In genomic region chr15:25862087-25862468, GRCh38 we compare ENCODE assay signal across 8 cellular contexts. TPM values are rescaled to one million over a fixed set of nuclear protein-coding genes. Genes with fewer than 3 reads are reported as not detected.
DNase-seq lines count a peak whose midpoint lies in the region; ATAC-seq, FAIRE-seq and TF ChIP-seq lines count a peak whose summit lies in the region.

No MANE protein-coding gene starts in this region.

- H3K36me3 Mint-ChIP-seq in natural killer cell treated with Interleukin-12 subunit alpha and Interleukin-12 subunit beta and Interleukin-15 and Interleukin-18, amount 100 ng/mL, for 72 hours: no peaks in the 10 kb centered on the region

- no peak overlapping the region; a peak in 1 of 7 replicates for H3K9ac ChIP-seq in H1 (replicated peaks in 1 of 4; ENCODE audit: extremely low read depth in 1 of 4, low read depth in 3 of 4, low read length in 3 of 4)

- H4K20me1 ChIP-seq in H1 (replicated peaks in 1 of 2; ENCODE audit: control insufficient read depth in 1 of 2, insufficient read depth in 2 of 2, low read length in 2 of 2): no peaks in the 10 kb centered on the region

- peak overlapping the region; percentile 95 for H3K4me3 Mint-ChIP-seq in natural killer cell treated with Interleukin-12 subunit alpha and Interleukin-12 subunit beta and Interleukin-15 and Interleukin-18, amount 100 ng/mL, for 72 hours

- intact Hi-C loops in Panc1 (cut with micrococcal nuclease; ENCODE audit: unreplicated experiment): no loop called here

- no peaks in the 10 kb centered on the region for H3K79me1 ChIP-seq in H1 (ENCODE audit: low read depth, low read length)

- ATAC-seq in Panc1 (0 out of 2 replicates have a peak, but pooled peaks have one; percentile 8), HG03025 (IDR thresholded peaks at IDR 0.05; ENCODE audit: low FRiP score, unreplicated experiment) (no peak), GM21786 (IDR thresholded peaks at IDR 0.05; ENCODE audit: unreplicated experiment) (no peak)
- ATAC-seq in natural killer cell treated with Interleukin-12 subunit alpha and Interleukin-12 subunit beta and Interleukin-15 and Interleukin-18, amount 100 ng/mL, for 72 hours: peak; percentile 42 to 59

- no peak overlapping the region for H3K4ac ChIP-seq in H1 (replicated peaks; ENCODE audit: insufficient read length, low read depth, low read length)

- no peak overlapping the region; the same call in 1 of the 2 replicates for H2BK5ac ChIP-seq in H1 (ENCODE audit: low read depth, low read length)

- H3K36me3 ChIP-seq in Panc1 (ENCODE audit: control insufficient read depth, insufficient read depth, low read length) (no peaks in the 10 kb centered on the region), H1 (ENCODE audit: control insufficient read depth in 2 of 4, insufficient read depth in 4 of 4, low read length in 3 of 4) (no peaks in the 10 kb centered on the region)

- H4K5ac ChIP-seq in H1 (ENCODE audit: insufficient read length, low read depth, low read length): no peak overlapping the region

- no peaks in the 10 kb centered on the region for H3K27me3 Mint-ChIP-seq in natural killer cell treated with Interleukin-12 subunit alpha and Interleukin-12 subunit beta and Interleukin-15 and Interleukin-18, amount 100 ng/mL, for 72 hours

- no peaks in the 10 kb centered on the region for H3K9me3 Mint-ChIP-seq in natural killer cell treated with Interleukin-12 subunit alpha and Interleukin-12 subunit beta and Interleukin-15 and Interleukin-18, amount 100 ng/mL, for 72 hours

- in situ Hi-C loops in Panc1 (cut with HindIII; ENCODE audit: low pct_unique_long_range_greater_than_20kb, low sequenced_read_pairs): no loop called here

- H3K18ac ChIP-seq in H1 (ENCODE audit: extremely low read depth, low read length): no peak overlapping the region; the same call in none of the 2 replicates

- no peak overlapping the region for H3K14ac ChIP-seq in H1 (ENCODE audit: insufficient read length)

- peak overlapping the region; percentile 18; a peak in 2 of 4 replicates for H3K4me3 ChIP-seq in Panc1 (ENCODE audit: low read depth in 2 of 2, low read length in 2 of 2)
- H3K4me3 ChIP-seq in H1 (ENCODE audit: extremely low read depth in 1 of 4, insufficient read depth in 2 of 4, low read depth in 3 of 4, low read length in 4 of 4): peak overlapping the region; percentile 38 to 70 (median 56)

- FAIRE-seq in H1 (lab: Jason Lieb, UNC): no peak

- no peaks in the 10 kb centered on the region for H3K27me3 ChIP-seq in Panc1 (ENCODE audit: control insufficient read depth, insufficient read depth, low read length)
- H3K27me3 ChIP-seq in H1 (replicated peaks in 1 of 4; ENCODE audit: control insufficient read depth in 3 of 4, extremely low read depth in 1 of 4, insufficient read depth in 3 of 4, low read length in 3 of 4): peaks cover 7 to 46% (median 37%) of the 10 kb centered on the region in 4 experiments

- peaks cover 12% of the 10 kb centered on the region; the same call in 1 of the 2 replicates for H3K23me2 ChIP-seq in H1 (ENCODE audit: low read depth, low read length)

- TF ChIP-seq CTCF in Panc1 (IDR thresholded peaks at IDR 0.05): no peak
- no peak for TF ChIP-seq CTCF in H1 (IDR thresholded peaks at IDR 0.05; ENCODE audit: control extremely low read depth in 1 of 3, insufficient read depth in 1 of 3, low read depth in 1 of 3, low read length in 3 of 3)

- no peak overlapping the region; the same call in 1 of the 2 replicates for H2BK15ac ChIP-seq in H1 (ENCODE audit: low read length)

- no peak for TF ChIP-seq POLR2A in H1 (IDR thresholded peaks at IDR 0.05; ENCODE audit: control extremely low read depth in 1 of 2, low read depth in 2 of 2, low read length in 2 of 2)

- no peak overlapping the region; the same call in 1 of the 2 replicates for H4K8ac ChIP-seq in H1 (ENCODE audit: extremely low read depth, insufficient read depth, low read length)

- H2AK5ac ChIP-seq in H1 (ENCODE audit: low read depth, low read length): no peak overlapping the region

- H3K9me3 ChIP-seq in Panc1 (ENCODE audit: control insufficient read depth, insufficient read depth, low read depth, low read length) (no peaks in the 10 kb centered on the region), H1 (ENCODE audit: insufficient read depth in 2 of 2, low read depth in 1 of 2, low read length in 1 of 2) (no peaks in the 10 kb centered on the region)

- H3K27ac Mint-ChIP-seq in natural killer cell treated with Interleukin-12 subunit alpha and Interleukin-12 subunit beta and Interleukin-15 and Interleukin-18, amount 100 ng/mL, for 72 hours: peak overlapping the region; percentile 82 to 95

- H2AFZ ChIP-seq in H1 (ENCODE audit: low read length): no peak overlapping the region

- H3K56ac ChIP-seq in H1 (replicated peaks; ENCODE audit: insufficient read length, low read depth, low read length): no peak overlapping the region

- peaks cover 46 to 49% of the 10 kb centered on the region in 2 donors for H3K4me1 Mint-ChIP-seq in natural killer cell treated with Interleukin-12 subunit alpha and Interleukin-12 subunit beta and Interleukin-15 and Interleukin-18, amount 100 ng/mL, for 72 hours (ENCODE audit: low read depth in 2 of 2)

- no peaks in the 10 kb centered on the region for H3K79me2 ChIP-seq in H1 (ENCODE audit: control insufficient read depth in 1 of 2, insufficient read depth in 2 of 2, low read length in 2 of 2)

- TF ChIP-seq RAD21 in H1 (IDR thresholded peaks at IDR 0.05 in 1 of 2, conservative IDR thresholded peaks at IDR 0.05 in 1 of 2; ENCODE audit: low read depth in 2 of 2, low read length in 2 of 2): no peak

- POLR2A ChIA-PET in Panc1 (lab: Charles Lee): no interaction called here
- POLR2A ChIA-PET in H1 (lab: Charles Lee; ENCODE audit: partially characterized antibody): interaction anchor here (1.3 kb wide), 1 partner anchor 8 kb away, joined by 3 read pairs; no protein-coding TSS in a partner anchor

- CTCF ChIA-PET in Panc1 (lab: Charles Lee) (no interaction called here), H1 (lab: Charles Lee; ENCODE audit: partially characterized antibody) (interaction anchor here (1.0 to 1.2 kb wide), 2 partner anchors 72 to 1001 kb away, joined by 3 read pairs; no protein-coding TSS in a partner anchor)

- H3K27ac ChIP-seq in Panc1 (ENCODE audit: low read length) (no peak overlapping the region), H1 (ENCODE audit: low read depth, low read length) (no peak overlapping the region)

- peak overlapping the region; percentile 79 to 82 for H3K4me2 ChIP-seq in H1 (ENCODE audit: insufficient read depth in 1 of 2, low read depth in 2 of 2, low read length in 2 of 2)

- H2BK120ac ChIP-seq in H1 (replicated peaks; ENCODE audit: low read depth, low read length): no peak overlapping the region

- H4K91ac ChIP-seq in H1 (replicated peaks; ENCODE audit: insufficient read length, low read length): no peak overlapping the region

- peak; percentile 53 for DNase-seq in AG08396 (ENCODE audit: low spot score)
- no peak for DNase-seq in Panc1 (ENCODE audit: low read depth, low spot score)
- no peak for DNase-seq in H1 (ENCODE audit: low read depth in 1 of 2, low spot score in 2 of 2)
- DNase-seq in natural killer cell treated with Interleukin-12 subunit alpha and Interleukin-12 subunit beta and Interleukin-15 and Interleukin-18, amount 100 ng/mL, for 72 hours (ENCODE audit: low spot score): no peak
- no peak for DNase-seq in effector CD8-positive, alpha-beta T cell (lab: John Stamatoyannopoulos, UW)
- DNase-seq in middle frontal gyrus (ENCODE audit: extremely low spot score, low spot score): no peak

- H3K4me1 ChIP-seq in Panc1 (ENCODE audit: control insufficient read depth, insufficient read depth, low read length): no peaks in the 10 kb centered on the region
- H3K4me1 ChIP-seq in H1 (replicated peaks in 1 of 4; ENCODE audit: control insufficient read depth in 3 of 4, insufficient read depth in 4 of 4, low read length in 3 of 4): peaks cover 0 to 13% (median 8%) of the 10 kb centered on the region in 4 experiments; a peak in 6 of 7 replicates

- no peak overlapping the region; the same call in 1 of the 2 replicates for H2BK12ac ChIP-seq in H1 (ENCODE audit: low read depth, low read length)

- 29% methylated on average over 17 of the region's 17 CpGs; no CpG with 5 or more reads in 1 of the 2 experiments for WGBS in H1 (ENCODE audit: extremely low coverage in 1 of 2, insufficient coverage in 1 of 2, insufficient read length in 1 of 2, insufficient replicate concordance in 2 of 2, low coverage in 1 of 2, low lambda C conversion rate in 2 of 2, missing lambda C conversion rate in 1 of 2), 2 experiments

- TF ChIP-seq EP300 in H1 (IDR thresholded peaks at IDR 0.05; ENCODE audit: borderline replicate concordance in 1 of 2, low read depth in 2 of 2, low read length in 2 of 2): no peak

- no peak overlapping the region for H3K23ac ChIP-seq in H1 (ENCODE audit: insufficient read length)

- no TSS peak for BruUV-seq in Panc1 (replicated peaks; lab: Mats Ljungman, UMichigan)

- no peak overlapping the region for H2BK20ac ChIP-seq in H1 (ENCODE audit: low read length)

TF ChIP-seq in H1, 55 proteins besides CTCF, POLR2A, EP300 and RAD21:
- TF ChIP-seq SUZ12 (IDR thresholded peaks at IDR 0.05; ENCODE audit: low read length): peak; percentile 78; the same call in 1 of the 2 replicates
- no peak for TF ChIP-seq TEAD4 (IDR thresholded peaks at IDR 0.05; ENCODE audit: low read depth, low read length)

RNA-seq across cellular contexts. Expression of gene ATP10A, which starts 1.0 kb away (rescaled TPM):
- total RNA-seq in Panc1 (2021; ENCODE audit: unreplicated experiment): 0.31 TPM
- polyA plus RNA-seq in Panc1 (2012; ENCODE audit: insufficient read length): 0.44 TPM
- 2.8 and 3.4 TPM in 2 replicates for total RNA-seq in H1 (2021; fragmentation: NEBNext Ultra II Directional; extraction: Animal tissue kit (Norgen Biotek cat#: 25700))
- polyA plus RNA-seq in H1 (2011; rRNA removed): 1.4 and 2.0 TPM in 2 replicates
- polyA plus RNA-seq in H1 (2011; cell fraction: cytosol; rRNA removed): 1.5 TPM
- 2.8 TPM for polyA plus RNA-seq in H1 (2011; cell fraction: nucleus; rRNA removed)
- 2.0 to 2.7 TPM (median 2.5 TPM) in 4 replicates for polyA plus RNA-seq in H1 (2012, experiment 1 of 2)
- polyA plus RNA-seq in H1 (2012, experiment 2 of 2): 1.3 TPM
- 1.7 TPM for polyA plus RNA-seq in H1 (2013, experiment 1 of 2)
- 1.8 TPM for polyA plus RNA-seq in H1 (2013, experiment 2 of 2)
- 4.0 and 4.1 TPM in 2 replicates for polyA minus RNA-seq in H1 (2011; rRNA and poly(A)+ RNA removed)
- polyA minus RNA-seq in H1 (2011; cell fraction: cytosol; rRNA and poly(A)+ RNA removed): 2.3 TPM
- 3.2 TPM for polyA minus RNA-seq in H1 (2011; cell fraction: nucleus; rRNA and poly(A)+ RNA removed)
- 10 to 100 TPM; 16.6 to 22.8 TPM for total RNA-seq in natural killer cell treated with Interleukin-12 subunit alpha and Interleukin-12 subunit beta and Interleukin-15 and Interleukin-18, amount 100 ng/mL, for 72 hours

Comparison
In these comparisons a context has a peak if more than half of its experiments do, and no peak if none do; other contexts are left out.
1. ATAC-seq: peak in Panc1 (single experiment) and natural killer cell treated with Interleukin-12 subunit alpha and Interleukin-12 subunit beta and Interleukin-15 and Interleukin-18, amount 100 ng/mL, for 72 hours (2 of 2); none in HG03025 (single experiment) and GM21786 (single experiment).